8 cellular contexts compared by ENCODE assay signal in the genomic region with DNA sequence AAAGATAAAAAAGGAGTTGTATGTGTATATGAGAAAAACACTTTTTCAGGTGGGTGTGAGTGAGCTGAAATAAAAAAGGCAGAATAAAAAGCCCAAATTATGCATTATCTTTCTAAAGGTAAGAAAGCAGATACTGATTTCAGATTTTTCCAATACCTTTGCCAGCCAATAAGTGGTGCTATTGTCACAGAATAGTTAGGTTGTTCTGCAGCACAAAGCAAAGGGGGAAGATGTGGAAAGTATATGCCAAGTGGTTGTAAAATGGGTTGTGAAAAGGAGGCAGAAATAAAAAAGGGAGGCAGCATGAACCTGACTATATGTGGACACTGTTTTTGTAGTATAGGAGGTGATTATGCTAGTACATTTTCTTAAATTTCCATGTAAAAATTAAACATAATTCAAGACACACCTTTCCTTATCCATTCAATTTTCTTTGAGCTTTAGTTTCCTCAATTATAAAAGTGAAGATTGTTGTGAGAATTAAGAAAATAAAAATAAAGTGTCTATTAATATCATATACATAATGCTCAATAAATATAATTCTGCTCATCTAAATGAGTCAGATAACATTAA.
DNase-seq lines count a peak whose midpoint lies in the region; ATAC-seq, FAIRE-seq and TF ChIP-seq lines count a peak whose summit lies in the region.

No MANE protein-coding gene starts in this region.

- FAIRE-seq in GM12878 (lab: Jason Lieb, UNC) = peak; percentile 70

- RAD21 ChIA-PET in GM12878 (lab: Charles Lee; ENCODE audit: unreplicated experiment) = interaction anchor here (0.7 to 1.2 kb wide), 7 partner anchors 92 to 879 kb away, joined by 3 to 7 read pairs (median 3); no protein-coding TSS in a partner anchor

- no peak for TF ChIP-seq POLR2A in GM12878 (IDR thresholded peaks at IDR 0.05; ENCODE audit: low read depth, low read length)

- no peak overlapping the region for H2AFZ ChIP-seq in GM12878 (ENCODE audit: control insufficient read depth, low read depth, low read length)

- H3K36me3 ChIP-seq in GM12878 (ENCODE audit: control insufficient read depth in 2 of 2, insufficient read depth in 2 of 2, low read length in 1 of 2) = no peaks in the 10 kb centered on the region

- SMC1A ChIA-PET in GM12878 (lab: Charles Lee; ENCODE audit: uncharacterized antibody, unreplicated experiment) = interaction anchor here (0.9 to 3.1 kb wide), 16 partner anchors 10 to 878 kb away, joined by 3 to 27 read pairs (median 4); no protein-coding TSS in a partner anchor

- no peak overlapping the region for H3K4me2 ChIP-seq in GM12878 (ENCODE audit: control insufficient read depth, insufficient read depth)

- ATAC-seq in HG02798 (IDR thresholded peaks at IDR 0.05; ENCODE audit: poor library complexity, unreplicated experiment) (peak; percentile 48), GM12878 (peak; percentile 80), left colon (peak; percentile 87), GM18907 (IDR thresholded peaks at IDR 0.05; ENCODE audit: unreplicated experiment) (no peak), GM18858 (IDR thresholded peaks at IDR 0.05; ENCODE audit: unreplicated experiment) (no peak)

- H3K79me2 ChIP-seq in GM12878 (ENCODE audit: control insufficient read depth, insufficient read depth, low read length) = no peaks in the 10 kb centered on the region

- intact Hi-C loops in GM12878 (cut with micrococcal nuclease; ENCODE audit: unreplicated experiment) = loop anchor here (1.0 to 10.0 kb wide), 6 partner anchors 107 to 877 kb away; partner anchors contain the start of gene SMIM15
- intact Hi-C loops in left colon (cut with DNase I, micrococcal nuclease) = loop anchor here in 1 of 2 donors (10.0 kb wide), 1 partner anchor 589 kb away; no protein-coding TSS in a partner anchor

- peak; percentile 96 for TF ChIP-seq RAD21 in GM12878 (IDR thresholded peaks at IDR 0.05; ENCODE audit: insufficient read depth, low read depth, low read length)

- no peak overlapping the region for H3K27ac ChIP-seq in GM12878 (ENCODE audit: control insufficient read depth, insufficient read depth)

- POLR2A ChIA-PET in GM12878 (lab: Charles Lee) = no interaction called here

- no peak overlapping the region for H3K4me3 ChIP-seq in GM12878

- no peaks in the 10 kb centered on the region for H4K20me1 ChIP-seq in GM12878 (ENCODE audit: control insufficient read depth, insufficient read depth)

- no peaks in the 10 kb centered on the region for H3K27me3 ChIP-seq in GM12878 (replicated peaks in 1 of 2; ENCODE audit: control insufficient read depth in 2 of 2, insufficient read depth in 2 of 2, low read length in 1 of 2)

- DNase-seq in G401 (ENCODE audit: low spot score) = peak; percentile 46
- peak; percentile 44 for DNase-seq in NCI-H460 (ENCODE audit: extremely low read depth, low read depth)
- DNase-seq in GM12878 (ENCODE audit: low read depth, low spot score) = peak; percentile 15
- no peak for DNase-seq in left colon
- no peak for DNase-seq in activated T-cell treated with anti-CD3 and anti-CD28 coated beads, Interleukin-2, amount 50 U/mL, for 48 hours

- BruUV-seq in GM12878 (replicated peaks; lab: Mats Ljungman, UMichigan) = no TSS peak

- in situ Hi-C loops in G401 (cut with HindIII; ENCODE audit: low sequenced_read_pairs) = no loop called here
- in situ Hi-C loops in GM12878 (cut with MboI) = no loop called here

- peaks cover 3% of the 10 kb centered on the region; the same call in 1 of the 2 replicates for H3K4me1 ChIP-seq in GM12878 (ENCODE audit: control insufficient read depth, insufficient read depth, low read length)

- no peaks in the 10 kb centered on the region for H3K9me3 ChIP-seq in GM12878 (replicated peaks; ENCODE audit: control insufficient read depth, insufficient read depth, low read length)

- CTCF ChIA-PET in GM12878 (lab: Yijun Ruan, JAX) = interaction anchor here (0.6 to 7.9 kb wide), 31 partner anchors 9 to 1088 kb away, joined by 3 to 95 read pairs (median 3); no protein-coding TSS in a partner anchor

- TF ChIP-seq EP300 in GM12878 (IDR thresholded peaks at IDR 0.05; ENCODE audit: borderline replicate concordance in 1 of 2, control insufficient read depth in 1 of 2, low read depth in 2 of 2, low read length in 2 of 2) = no peak

- H3K9ac ChIP-seq in GM12878 (ENCODE audit: control insufficient read depth, insufficient read depth, low read length) = no peak overlapping the region

- peak; percentile 57 to 80 (median 63); a peak in 5 of 6 replicates for TF ChIP-seq CTCF in GM12878 (IDR thresholded peaks at IDR 0.05 in 2 of 3, conservative IDR thresholded peaks at IDR 0.05 in 1 of 3; ENCODE audit: control insufficient read depth in 2 of 3, extremely low read depth in 1 of 3, insufficient read depth in 1 of 3, low read depth in 3 of 3, low read length in 3 of 3)

TF ChIP-seq in GM12878, 131 proteins besides CTCF, POLR2A, EP300 and RAD21:
- TF ChIP-seq BRCA1 (IDR thresholded peaks at IDR 0.05; ENCODE audit: low read depth, low read length) (no peak), EED (IDR thresholded peaks at IDR 0.05; ENCODE audit: low read depth) (no peak), EZH2 (IDR thresholded peaks at IDR 0.05; ENCODE audit: borderline replicate concordance, control insufficient read depth, low read depth, low read length) (no peak), SMC3 (IDR thresholded peaks at IDR 0.05; ENCODE audit: borderline replicate concordance, low read length) (peak; percentile 67; the same call in 1 of the 2 replicates), HDAC2 (IDR thresholded peaks at IDR 0.05) (no peak)
- TF ChIP-seq, protein P1, sequence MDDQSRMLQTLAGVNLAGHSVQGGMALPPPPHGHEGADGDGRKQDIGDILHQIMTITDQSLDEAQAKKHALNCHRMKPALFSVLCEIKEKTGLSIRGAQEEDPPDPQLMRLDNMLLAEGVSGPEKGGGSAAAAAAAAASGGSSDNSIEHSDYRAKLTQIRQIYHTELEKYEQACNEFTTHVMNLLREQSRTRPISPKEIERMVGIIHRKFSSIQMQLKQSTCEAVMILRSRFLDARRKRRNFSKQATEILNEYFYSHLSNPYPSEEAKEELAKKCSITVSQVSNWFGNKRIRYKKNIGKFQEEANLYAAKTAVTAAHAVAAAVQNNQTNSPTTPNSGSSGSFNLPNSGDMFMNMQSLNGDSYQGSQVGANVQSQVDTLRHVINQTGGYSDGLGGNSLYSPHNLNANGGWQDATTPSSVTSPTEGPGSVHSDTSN (IDR thresholded peaks at IDR 0.05; ENCODE audit: insufficient replicate concordance, low read depth, low read length) = no peak

Comparison
In these comparisons a context has a peak if more than half of its experiments do, and no peak if none do; other contexts are left out.
1. DNase-seq: peak in G401 (single experiment), NCI-H460 (single experiment) and GM12878 (single experiment); none in left colon (0 of 2) and activated T-cell treated with anti-CD3 and anti-CD28 coated beads, Interleukin-2, amount 50 U/mL, for 48 hours (0 of 2).
2. ATAC-seq: peak in HG02798 (single experiment), GM12878 (single experiment) and left colon (single experiment); none in GM18907 (single experiment) and GM18858 (single experiment).